32 cellular contexts compared by ENCODE assay signal in genomic region chr9:92990461-92990860, GRCh38. TPM values are rescaled to one million over a fixed set of nuclear protein-coding genes. Genes with fewer than 3 reads are reported as not detected.
DNase-seq lines count a peak whose midpoint lies in the region; ATAC-seq lines count a peak whose summit lies in the region.
"Had no signal": no experiment of that assay in that cellular context is flagged by ENCODE, and none has a peak within 500 bp of the region (broad histone marks: within the 10 kb centered on the region; RNA-seq: fewer than 3 reads in every experiment).

No MANE protein-coding gene starts in this region.

- no peak overlapping the region for H3K4me3 Mint-ChIP-seq in activated CD4-positive, alpha-beta T cell treated with anti-CD3 and anti-CD28 coated beads for 36 hours
- H3K4me3 Mint-ChIP-seq in activated CD4-positive, alpha-beta T cell treated with anti-CD3 and anti-CD28 coated beads, Interleukin-2, amount 10 ng/mL, durations not matched to agents 7 days and 5 days, result no peak overlapping the region
- H3K4me3 Mint-ChIP-seq in CD8-positive, alpha-beta memory T cell, result peak overlapping the region in 5 of 7 donors; percentile 47 to 56 (median 54)
- peak overlapping the region; percentile 52 for H3K4me3 Mint-ChIP-seq in activated T-helper 17 cell treated with anti-CD3 and anti-CD28 coated beads, Interleukin-2, amount 50 U/mL, for 72 hours
- peak overlapping the region in 9 of 10 donors; percentile 3 to 72 (median 65) for H3K4me3 Mint-ChIP-seq in naive thymus-derived CD4-positive, alpha-beta T cell
- H3K4me3 Mint-ChIP-seq: activated naive CD8-positive, alpha-beta T cell treated with anti-CD3 and anti-CD28 coated beads, Interleukin-2, amount 10 ng/mL, durations not matched to agents 7 days and 5 days; T-helper 1 cell treated with Interleukin-12 subunit alpha and Interleukin-12 subunit beta and Interleukin-4 antibody, amounts not matched to agents 30 μg/mL and 1 μg/mL, for 36 hours had no signal

- H3K4me1 Mint-ChIP-seq in activated CD4-positive, alpha-beta T cell treated with anti-CD3 and anti-CD28 coated beads for 36 hours, result peaks cover 86% of the 10 kb centered on the region
- H3K4me1 Mint-ChIP-seq in activated CD4-positive, alpha-beta T cell treated with anti-CD3 and anti-CD28 coated beads, Interleukin-2, amount 10 ng/mL, durations not matched to agents 7 days and 5 days, result peaks cover 85% of the 10 kb centered on the region
- H3K4me1 Mint-ChIP-seq in CD8-positive, alpha-beta memory T cell, result peaks cover 90 to 98% (median 97%) of the 10 kb centered on the region in 3 donors
- peaks cover 74% of the 10 kb centered on the region for H3K4me1 Mint-ChIP-seq in activated T-helper 17 cell treated with anti-CD3 and anti-CD28 coated beads, Interleukin-2, amount 50 U/mL, for 72 hours
- peaks cover 78 to 100% (median 95%) of the 10 kb centered on the region in 7 donors for H3K4me1 Mint-ChIP-seq in naive thymus-derived CD4-positive, alpha-beta T cell

- intact Hi-C loops in activated CD4-positive, alpha-beta T cell treated with anti-CD3 and anti-CD28 coated beads for 36 hours (cut with DNase I, micrococcal nuclease), result no loop called here
- intact Hi-C loops in naive thymus-derived CD4-positive, alpha-beta T cell (cut with micrococcal nuclease), result no loop called here

- peaks cover 81% of the 10 kb centered on the region for H3K36me3 Mint-ChIP-seq in activated CD4-positive, alpha-beta T cell treated with anti-CD3 and anti-CD28 coated beads for 36 hours (ENCODE audit: low read depth)
- H3K36me3 Mint-ChIP-seq in activated CD4-positive, alpha-beta T cell treated with anti-CD3 and anti-CD28 coated beads, Interleukin-2, amount 10 ng/mL, durations not matched to agents 7 days and 5 days (ENCODE audit: low read depth), result peaks cover 97% of the 10 kb centered on the region
- H3K36me3 Mint-ChIP-seq in CD8-positive, alpha-beta memory T cell, result peaks cover 14 to 79% (median 17%) of the 10 kb centered on the region in 3 donors
- H3K36me3 Mint-ChIP-seq in activated T-helper 17 cell treated with anti-CD3 and anti-CD28 coated beads, Interleukin-2, amount 50 U/mL, for 72 hours (ENCODE audit: low read depth), result peaks cover 93% of the 10 kb centered on the region
- H3K36me3 Mint-ChIP-seq in naive thymus-derived CD4-positive, alpha-beta T cell, result peaks cover 23 to 87% (median 66%) of the 10 kb centered on the region in 5 donors

- peak overlapping the region; percentile 27 for H3K27ac Mint-ChIP-seq in activated CD4-positive, alpha-beta T cell treated with anti-CD3 and anti-CD28 coated beads for 36 hours
- no peak overlapping the region for H3K27ac Mint-ChIP-seq in activated CD4-positive, alpha-beta T cell treated with anti-CD3 and anti-CD28 coated beads, Interleukin-2, amount 10 ng/mL, durations not matched to agents 7 days and 5 days
- peak overlapping the region; percentile 52 to 90 (median 79) for H3K27ac Mint-ChIP-seq in CD8-positive, alpha-beta memory T cell
- H3K27ac Mint-ChIP-seq in activated T-helper 17 cell treated with anti-CD3 and anti-CD28 coated beads, Interleukin-2, amount 50 U/mL, for 72 hours, result peak overlapping the region; percentile 56
- H3K27ac Mint-ChIP-seq in naive thymus-derived CD4-positive, alpha-beta T cell, result peak overlapping the region; percentile 35 to 96 (median 84)
- H3K27ac Mint-ChIP-seq: activated naive CD8-positive, alpha-beta T cell treated with anti-CD3 and anti-CD28 coated beads, Interleukin-2, amount 10 ng/mL, durations not matched to agents 7 days and 5 days; T-helper 1 cell treated with Interleukin-12 subunit alpha and Interleukin-12 subunit beta and Interleukin-4 antibody, amounts not matched to agents 30 μg/mL and 1 μg/mL, for 36 hours had no signal

- peaks cover 13% of the 10 kb centered on the region for H3K9me3 Mint-ChIP-seq in activated CD4-positive, alpha-beta T cell treated with anti-CD3 and anti-CD28 coated beads for 36 hours (ENCODE audit: low read depth)
- H3K9me3 Mint-ChIP-seq in activated CD4-positive, alpha-beta T cell treated with anti-CD3 and anti-CD28 coated beads, Interleukin-2, amount 10 ng/mL, durations not matched to agents 7 days and 5 days, result peaks cover 30% of the 10 kb centered on the region
- no peaks in the 10 kb centered on the region for H3K9me3 Mint-ChIP-seq in CD8-positive, alpha-beta memory T cell
- peaks cover 4% of the 10 kb centered on the region for H3K9me3 Mint-ChIP-seq in activated T-helper 17 cell treated with anti-CD3 and anti-CD28 coated beads, Interleukin-2, amount 50 U/mL, for 72 hours
- H3K9me3 Mint-ChIP-seq in naive thymus-derived CD4-positive, alpha-beta T cell, result peaks cover 0 to 21% (median 3%) of the 10 kb centered on the region in 11 donors

- CTCF ChIA-PET in activated CD4-positive, alpha-beta T cell treated with anti-CD3 and anti-CD28 coated beads for 36 hours (lab: Charles Lee), result interaction anchor here (1.2 to 4.0 kb wide), 3 partner anchors 8 to 156 kb away, joined by 5 to 48 read pairs (median 10); no protein-coding TSS in a partner anchor
- CTCF ChIA-PET in activated CD4-positive, alpha-beta T cell treated with anti-CD3 and anti-CD28 coated beads, Interleukin-2, amount 10 ng/mL, durations not matched to agents 7 days and 5 days (lab: Charles Lee), result no interaction called here
- CTCF ChIA-PET in CD8-positive, alpha-beta memory T cell (lab: Charles Lee), result interaction anchor here (1.0 to 1.4 kb wide), 4 partner anchors 13 to 24 kb away, joined by 3 to 5 read pairs (median 3); no protein-coding TSS in a partner anchor
- CTCF ChIA-PET in naive thymus-derived CD4-positive, alpha-beta T cell (lab: Charles Lee), result interaction anchor here (0.6 to 2.2 kb wide), 3 partner anchors 13 to 52 kb away, joined by 3 to 13 read pairs (median 3); no protein-coding TSS in a partner anchor

- peaks cover 11% of the 10 kb centered on the region for H3K36me3 ChIP-seq in CD8-positive, alpha-beta memory T cell (ENCODE audit: insufficient read depth, low read length)
- peaks cover 0 to 35% (median 4%) of the 10 kb centered on the region in 3 experiments for H3K36me3 ChIP-seq in naive thymus-derived CD4-positive, alpha-beta T cell (ENCODE audit: control insufficient read depth in 2 of 3, insufficient read depth in 3 of 3, low read length in 3 of 3)
- H3K36me3 ChIP-seq: esophagus muscularis mucosa, gastrocnemius medialis, MG63, Peyer's patch, SJCRH30, thyroid gland had no signal

- POLR2A ChIA-PET in activated CD4-positive, alpha-beta T cell treated with anti-CD3 and anti-CD28 coated beads for 36 hours (lab: Charles Lee), result no interaction called here
- POLR2A ChIA-PET in activated CD4-positive, alpha-beta T cell treated with anti-CD3 and anti-CD28 coated beads, Interleukin-2, amount 10 ng/mL, durations not matched to agents 7 days and 5 days (lab: Charles Lee), result no interaction called here
- POLR2A ChIA-PET in CD8-positive, alpha-beta memory T cell (lab: Charles Lee), result interaction anchor here (0.7 to 1.6 kb wide), 2 partner anchors 12 to 81 kb away, joined by 3 to 8 read pairs; no protein-coding TSS in a partner anchor
- POLR2A ChIA-PET in naive thymus-derived CD4-positive, alpha-beta T cell (lab: Charles Lee), result interaction anchor here (0.6 to 4.0 kb wide), 9 partner anchors 13 to 150 kb away, joined by 3 to 23 read pairs (median 3); no protein-coding TSS in a partner anchor

- H3K27me3 Mint-ChIP-seq in activated CD4-positive, alpha-beta T cell treated with anti-CD3 and anti-CD28 coated beads for 36 hours, result no peaks in the 10 kb centered on the region
- no peaks in the 10 kb centered on the region for H3K27me3 Mint-ChIP-seq in activated CD4-positive, alpha-beta T cell treated with anti-CD3 and anti-CD28 coated beads, Interleukin-2, amount 10 ng/mL, durations not matched to agents 7 days and 5 days
- no peaks in the 10 kb centered on the region for H3K27me3 Mint-ChIP-seq in CD8-positive, alpha-beta memory T cell
- H3K27me3 Mint-ChIP-seq in activated T-helper 17 cell treated with anti-CD3 and anti-CD28 coated beads, Interleukin-2, amount 50 U/mL, for 72 hours, result no peaks in the 10 kb centered on the region
- H3K27me3 Mint-ChIP-seq in naive thymus-derived CD4-positive, alpha-beta T cell, result no peaks in the 10 kb centered on the region
- H3K27me3 Mint-ChIP-seq: activated naive CD8-positive, alpha-beta T cell treated with anti-CD3 and anti-CD28 coated beads, Interleukin-2, amount 10 ng/mL, durations not matched to agents 7 days and 5 days had no signal

- no peak overlapping the region for H3K27ac ChIP-seq in CD8-positive, alpha-beta memory T cell (ENCODE audit: low read depth, low read length)
- peak overlapping the region; percentile 58 for H3K27ac ChIP-seq in naive thymus-derived CD4-positive, alpha-beta T cell (ENCODE audit: low read depth, low read length)
- H3K27ac ChIP-seq: 22Rv1, esophagus muscularis mucosa, gastrocnemius medialis, Peyer's patch, SJCRH30, skin epidermis, thyroid gland had no signal

- no peak for ATAC-seq in activated CD4-positive, alpha-beta T cell treated with anti-CD3 and anti-CD28 coated beads for 36 hours
- ATAC-seq in activated T-helper 17 cell treated with anti-CD3 and anti-CD28 coated beads, Interleukin-2, amount 50 U/mL, for 72 hours (replicated peaks), result no peak
- no peak for ATAC-seq in naive thymus-derived CD4-positive, alpha-beta T cell
- ATAC-seq in GM19351 (IDR thresholded peaks at IDR 0.05; ENCODE audit: unreplicated experiment), result no peak
- ATAC-seq: gastrocnemius medialis had no signal

- H3K4me1 ChIP-seq in CD8-positive, alpha-beta memory T cell (ENCODE audit: insufficient read depth, low read length), result peaks cover 71% of the 10 kb centered on the region
- H3K4me1 ChIP-seq in naive thymus-derived CD4-positive, alpha-beta T cell (ENCODE audit: control insufficient read depth in 2 of 2, insufficient read depth in 2 of 2, low read length in 2 of 2), result peaks cover 55 to 66% of the 10 kb centered on the region in 2 donors
- H3K4me1 ChIP-seq: Caco-2, esophagus muscularis mucosa, gastrocnemius medialis, Peyer's patch, SJCRH30 had no signal

- H3K27me3 ChIP-seq in CD8-positive, alpha-beta memory T cell (ENCODE audit: insufficient read depth, low read length, poor library complexity, severe bottlenecking), result no peaks in the 10 kb centered on the region
- no peaks in the 10 kb centered on the region for H3K27me3 ChIP-seq in naive thymus-derived CD4-positive, alpha-beta T cell (ENCODE audit: control insufficient read depth in 2 of 2, insufficient read depth in 2 of 2, low read length in 2 of 2)
- H3K27me3 ChIP-seq: esophagus muscularis mucosa, gastrocnemius medialis, Peyer's patch, SJCRH30, thyroid gland had no signal

- no peak overlapping the region for H3K4me3 ChIP-seq in CD8-positive, alpha-beta memory T cell (ENCODE audit: low read length)
- H3K4me3 ChIP-seq in naive thymus-derived CD4-positive, alpha-beta T cell (ENCODE audit: low read length), result no peak overlapping the region
- H3K4me3 ChIP-seq: esophagus muscularis mucosa, gastrocnemius medialis, MG63, Peyer's patch, SJCRH30, skin epidermis, thyroid gland had no signal

- no peaks in the 10 kb centered on the region for H3K9me3 ChIP-seq in CD8-positive, alpha-beta memory T cell (ENCODE audit: low read length)
- no peaks in the 10 kb centered on the region for H3K9me3 ChIP-seq in naive thymus-derived CD4-positive, alpha-beta T cell (ENCODE audit: control insufficient read depth in 2 of 3, low read length in 3 of 3)
- H3K9me3 ChIP-seq: Caco-2, esophagus muscularis mucosa, gastrocnemius medialis, MG63, Peyer's patch, thyroid gland had no signal

- no peak for DNase-seq in activated CD4-positive, alpha-beta T cell treated with anti-CD3 and anti-CD28 coated beads for 36 hours
- no peak for DNase-seq in activated CD4-positive, alpha-beta T cell treated with anti-CD3 and anti-CD28 coated beads, Interleukin-2, amount 10 ng/mL, durations not matched to agents 7 days and 5 days
- DNase-seq in CD8-positive, alpha-beta memory T cell, result no peak
- no peak for DNase-seq in naive thymus-derived CD4-positive, alpha-beta T cell
- no peak for DNase-seq in T1000 (lab: John Stamatoyannopoulos, UW)
- no peak for DNase-seq in effector CD8-positive, alpha-beta T cell (lab: John Stamatoyannopoulos, UW)
- DNase-seq: activated CD4-positive, alpha-beta T cell treated with anti-CD3 and anti-CD28 coated beads, Interleukin-2, amount 50 U/mL, for 4 hours; activated naive CD8-positive, alpha-beta T cell treated with anti-CD3 and anti-CD28 coated beads, Interleukin-2, amount 10 ng/mL, durations not matched to agents 7 days and 5 days; activated T-cell treated with anti-CD3 and anti-CD28 coated beads for 4 hours; Caco-2; DMS79 treated with DMSO at 0.1 percent for 48 hours; effector CD4-positive, alpha-beta T cell; gastrocnemius medialis; hippocampal formation; MG63; NCI-H1417; NCI-H2107; NCI-H510A; nucleus accumbens; Peyer's patch; SJCRH30; stimulated activated CD4-positive, alpha-beta T cell treated with anti-CD3 and anti-CD28 coated beads, Interleukin-2, amount 100 ng/mL, for 24 hours; stimulated activated naive CD4-positive, alpha-beta T cell; thyroid gland had no signal

RNA-seq across cellular contexts. Expression of gene FGD3, which starts 43.1 kb away (rescaled TPM):
- 10 to 100 TPM; 41.8 to 66.7 TPM for total RNA-seq in activated CD4-positive, alpha-beta T cell treated with anti-CD3 and anti-CD28 coated beads for 36 hours
- total RNA-seq in activated CD4-positive, alpha-beta T cell treated with anti-CD3 and anti-CD28 coated beads, Interleukin-2, amount 10 ng/mL, durations not matched to agents 7 days and 5 days, result 100 to 1,000 TPM; 148 to 156 TPM
- total RNA-seq in CD8-positive, alpha-beta memory T cell, result 10 to 100 TPM; 54.6 to 56.5 TPM
- 134 TPM for polyA plus RNA-seq in CD8-positive, alpha-beta memory T cell
- total RNA-seq in activated T-helper 17 cell treated with anti-CD3 and anti-CD28 coated beads, Interleukin-2, amount 50 U/mL, for 72 hours, result 10 to 100 TPM; 70.6 to 80.2 TPM
- total RNA-seq in naive thymus-derived CD4-positive, alpha-beta T cell, result 100 to 1,000 TPM; 141 to 341 (median 193) TPM
- polyA plus RNA-seq in naive thymus-derived CD4-positive, alpha-beta T cell, result 100 to 1,000 TPM; 114 to 216 TPM
- total RNA-seq: chondrocyte, pulmonary artery endothelial cell had no signal

Comparison
In these comparisons a context has a peak if more than half of its experiments do, and no peak if none do; other contexts are left out.
1. H3K4me3 Mint-ChIP-seq: peak in CD8-positive, alpha-beta memory T cell (5 of 7), activated T-helper 17 cell treated with anti-CD3 and anti-CD28 coated beads, Interleukin-2, amount 50 U/mL, for 72 hours (single experiment) and naive thymus-derived CD4-positive, alpha-beta T cell (9 of 10); none in activated CD4-positive, alpha-beta T cell treated with anti-CD3 and anti-CD28 coated beads for 36 hours (single experiment) and activated CD4-positive, alpha-beta T cell treated with anti-CD3 and anti-CD28 coated beads, Interleukin-2, amount 10 ng/mL, durations not matched to agents 7 days and 5 days (single experiment).
2. POLR2A ChIA-PET loops: an anchor here in CD8-positive, alpha-beta memory T cell (0.7 to 1.6 kb wide) and naive thymus-derived CD4-positive, alpha-beta T cell (0.6 to 4.0 kb wide); none called in activated CD4-positive, alpha-beta T cell treated with anti-CD3 and anti-CD28 coated beads for 36 hours and activated CD4-positive, alpha-beta T cell treated with anti-CD3 and anti-CD28 coated beads, Interleukin-2, amount 10 ng/mL, durations not matched to agents 7 days and 5 days.